Comparison of ENCODE assay signal across 28 cellular contexts in genomic region chr4:16218950-16219349, GRCh38.
"Had no signal": no experiment of that assay in that cellular context is flagged by ENCODE, and none has a peak within 500 bp of the region (broad histone marks: within the 10 kb centered on the region; RNA-seq: fewer than 3 reads in every experiment).

No MANE protein-coding gene starts in this region.

- ATAC-seq: activated CD8-positive, alpha-beta T cell treated with anti-CD3 and anti-CD28 coated beads, Interleukin-2, amount 10 ng/mL, durations not matched to agents 7 days and 5 days; body of pancreas had no signal

- H3K27ac Mint-ChIP-seq: activated CD4-positive, alpha-beta T cell treated with anti-CD3 and anti-CD28 coated beads, Interleukin-2, amount 10 ng/mL, durations not matched to agents 24 days and 14 days; activated CD8-positive, alpha-beta T cell treated with anti-CD3 and anti-CD28 coated beads, Interleukin-2, amount 10 ng/mL, durations not matched to agents 7 days and 5 days; activated naive CD4-positive, alpha-beta T cell treated with anti-CD3 and anti-CD28 coated beads for 36 hours; activated T-helper 2 cell treated with anti-CD3 and anti-CD28 coated beads, Interferon-gamma antibody, Interleukin-2, Interleukin-4, amounts not matched to agents 10 μg/mL and 5 μg/mL and 100 μg/mL, durations not matched to agents 14 hours and 24 hours and 36 hours had no signal

- H3K27ac ChIP-seq: adrenal gland, body of pancreas, breast epithelium, WERI-Rb-1 had no signal

- H3K9me3 ChIP-seq: adrenal gland, body of pancreas, breast epithelium, MG63 had no signal

- H3K9me3 Mint-ChIP-seq: activated CD4-positive, alpha-beta T cell treated with anti-CD3 and anti-CD28 coated beads, Interleukin-2, amount 10 ng/mL, durations not matched to agents 24 days and 14 days; activated naive CD4-positive, alpha-beta T cell treated with anti-CD3 and anti-CD28 coated beads for 36 hours; activated naive CD4-positive, alpha-beta T cell treated with anti-CD3 and anti-CD28 coated beads, Interleukin-2, amount 50 U/mL, for 72 hours; activated T-cell treated with anti-CD3 and anti-CD28 coated beads, Interleukin-2, amount 50 U/mL, for 24 hours; activated T-helper 2 cell treated with anti-CD3 and anti-CD28 coated beads, Interferon-gamma antibody, Interleukin-2, Interleukin-4, amounts not matched to agents 10 μg/mL and 5 μg/mL and 100 μg/mL, durations not matched to agents 14 hours and 24 hours and 36 hours had no signal

- FAIRE-seq: astrocyte had no signal

- H3K36me3 ChIP-seq: adrenal gland, breast epithelium, MG63 had no signal

- DNase-seq: activated CD4-positive, alpha-beta T cell treated with anti-CD3 and anti-CD28 coated beads, Interleukin-2, amount 10 ng/mL, durations not matched to agents 24 days and 14 days; activated CD4-positive, alpha-beta T cell treated with anti-CD3 and anti-CD28 coated beads, Interleukin-2, amount 50 U/mL, for 4 hours; activated CD4-positive, CD25-positive, alpha-beta regulatory T cell; activated CD8-positive, alpha-beta T cell treated with anti-CD3 and anti-CD28 coated beads, Interleukin-2, amount 10 ng/mL, durations not matched to agents 7 days and 5 days; activated gamma-delta T cell treated with Interleukin-2 at 50 U/mL for 16 hours; activated naive CD4-positive, alpha-beta T cell treated with anti-CD3 and anti-CD28 coated beads for 36 hours; activated T-cell treated with anti-CD3 and anti-CD28 coated beads, Interleukin-2, amount 50 U/mL, for 24 hours; adrenal gland; body of pancreas; MG63; NCI-H1048; NCI-H1105 treated with DMSO at 0.1 percent for 48 hours; NCI-H1436; NCI-H1694; NCI-H1930; NCI-H2081 treated with DMSO at 0.1 percent for 48 hours; NCI-H345; OCI-M1; Right ventricle myocardium superior; SW 1271; T-helper 1 cell; T-helper 2 cell; T-helper 9 cell; WERI-Rb-1 had no signal

- H3K4me3 ChIP-seq: adrenal gland, body of pancreas, breast epithelium, MG63 had no signal

- H3K4me3 Mint-ChIP-seq: activated CD4-positive, alpha-beta T cell treated with anti-CD3 and anti-CD28 coated beads, Interleukin-2, amount 10 ng/mL, durations not matched to agents 24 days and 14 days; activated CD8-positive, alpha-beta T cell treated with anti-CD3 and anti-CD28 coated beads, Interleukin-2, amount 10 ng/mL, durations not matched to agents 7 days and 5 days; activated naive CD4-positive, alpha-beta T cell treated with anti-CD3 and anti-CD28 coated beads for 36 hours; activated T-cell treated with anti-CD3 and anti-CD28 coated beads, Interleukin-2, amount 50 U/mL, for 24 hours had no signal

- H3K27me3 Mint-ChIP-seq: activated CD4-positive, alpha-beta T cell treated with anti-CD3 and anti-CD28 coated beads, Interleukin-2, amount 10 ng/mL, durations not matched to agents 24 days and 14 days; activated T-cell treated with anti-CD3 and anti-CD28 coated beads, Interleukin-2, amount 50 U/mL, for 24 hours had no signal

- H3K27me3 ChIP-seq: adrenal gland, body of pancreas, breast epithelium, MG63 had no signal
